Comparison of ENCODE assay signal across 8 cellular contexts in the genomic region with DNA sequence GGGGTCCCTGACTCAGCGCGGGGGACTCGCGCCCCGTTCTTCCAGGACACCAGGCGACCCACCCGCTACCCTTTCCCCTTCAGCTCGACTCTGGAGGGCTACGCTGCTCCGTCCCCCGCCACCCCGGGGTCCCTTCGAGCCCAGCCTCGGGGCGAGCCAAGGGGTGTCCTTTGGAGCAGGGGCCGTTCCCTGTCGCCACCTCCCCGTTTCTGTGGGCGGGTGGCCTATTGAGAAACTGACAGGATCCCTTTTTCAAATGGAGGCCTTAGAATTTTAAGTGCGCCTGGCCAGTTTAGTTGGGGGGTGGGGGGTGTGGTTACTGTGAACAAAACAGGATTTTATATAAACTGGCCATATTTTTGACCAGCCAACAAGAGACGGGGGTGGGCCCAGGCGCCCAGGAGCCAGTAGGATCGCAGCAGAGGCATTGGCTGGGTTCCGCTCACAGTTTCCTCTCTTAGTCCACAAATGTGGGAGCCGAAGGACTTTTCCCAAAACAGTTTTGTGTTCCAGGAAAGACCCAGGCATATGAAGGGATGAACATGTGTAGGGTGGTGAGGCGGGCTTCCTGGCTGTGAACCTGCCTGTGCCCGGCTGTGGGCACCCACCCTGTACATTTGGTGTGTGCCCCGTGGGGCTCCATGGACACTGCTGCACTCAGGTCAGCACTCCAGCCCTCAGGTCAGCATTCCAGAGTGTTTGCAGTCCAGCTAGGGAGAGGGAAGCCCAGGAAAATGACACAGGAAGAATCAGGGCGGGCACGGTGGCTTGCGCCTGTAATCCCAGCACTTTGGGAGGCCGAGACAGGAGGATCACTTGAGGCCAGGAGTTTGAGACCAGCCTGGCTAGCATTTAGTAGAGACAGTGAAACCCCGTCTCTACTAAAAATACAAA. TPM values are rescaled to one million over a fixed set of nuclear protein-coding genes. Genes with fewer than 3 reads are reported as not detected.
DNase-seq lines count a peak whose midpoint lies in the region; ATAC-seq and TF ChIP-seq lines count a peak whose summit lies in the region.

No MANE protein-coding gene starts in this region.

- peak overlapping the region; percentile 95 for H3K27ac ChIP-seq in WERI-Rb-1
- H3K27ac ChIP-seq in parathyroid adenoma, result peak overlapping the region; percentile 56

- H3K36me3 ChIP-seq in WERI-Rb-1 (peaks cover 11% of the 10 kb centered on the region), parathyroid adenoma (ENCODE audit: control insufficient read depth, insufficient read depth, low read length) (no peaks in the 10 kb centered on the region)

- intact Hi-C loops in left cardiac atrium (cut with DNase I), result no loop called here

- no peak overlapping the region for H3K9ac ChIP-seq in parathyroid adenoma

- H3K4me2 ChIP-seq in parathyroid adenoma (ENCODE audit: low read length), result peak overlapping the region; percentile 57

- no peak for TF ChIP-seq CTCF in WERI-Rb-1 (IDR thresholded peaks at IDR 0.05; ENCODE audit: low read depth, low read length)
- TF ChIP-seq CTCF in parathyroid adenoma (IDR thresholded peaks at IDR 0.05), result no peak

- H3K4me1 ChIP-seq in parathyroid adenoma, result peaks cover 7% of the 10 kb centered on the region

- H3K79me2 ChIP-seq in parathyroid adenoma, result no peaks in the 10 kb centered on the region

- H3K4me3 ChIP-seq in WERI-Rb-1 (ENCODE audit: low read depth, low read length) (peak overlapping the region; percentile 59), parathyroid adenoma (ENCODE audit: low read depth, low read length) (peak overlapping the region; percentile 46)

- H3K27me3 ChIP-seq in WERI-Rb-1 (ENCODE audit: insufficient read depth, low read depth, severe bottlenecking) (no peaks in the 10 kb centered on the region), parathyroid adenoma (ENCODE audit: control insufficient read depth, insufficient read depth, low read length) (no peaks in the 10 kb centered on the region)

- DNase-seq in NOMO-1 (lab: John Stamatoyannopoulos, UW; ENCODE audit: unreplicated experiment in 2 of 2) (peak; percentile 20 to 33), NOMO-1 treated with dmso at 0.1 percent for 144 hours (lab: John Stamatoyannopoulos, UW; ENCODE audit: unreplicated experiment) (no peak), WERI-Rb-1 (no peak), left cardiac atrium (peak; percentile 86)

- H3K9me3 ChIP-seq in WERI-Rb-1 (ENCODE audit: severe bottlenecking) (no peaks in the 10 kb centered on the region), parathyroid adenoma (ENCODE audit: control insufficient read depth, low read length) (no peaks in the 10 kb centered on the region)

- peak overlapping the region; percentile 68 for H2AFZ ChIP-seq in parathyroid adenoma

- ATAC-seq in left cardiac atrium, result peak; percentile 75 to 82
- ATAC-seq in GM18907 (IDR thresholded peaks at IDR 0.05; ENCODE audit: unreplicated experiment), result no peak
- ATAC-seq in GM21515 (IDR thresholded peaks at IDR 0.05; ENCODE audit: unreplicated experiment), result no peak
- no peak for ATAC-seq in GM21529 (IDR thresholded peaks at IDR 0.05; ENCODE audit: unreplicated experiment)

RNA-seq across cellular contexts. Expression of a gene that starts 0.7 kb away (rescaled TPM):
- total RNA-seq in left cardiac atrium, result 100 to 1,000 TPM; 161 to 191 TPM

RNA-seq across cellular contexts. Expression of a gene that starts 22.9 kb away (rescaled TPM):
- total RNA-seq in left cardiac atrium, result 1 to 10 TPM; 1.7 to 2.3 TPM

RNA-seq across cellular contexts. Expression of a gene that starts 53.8 kb away (rescaled TPM):
- total RNA-seq in left cardiac atrium, result 100 to 1,000 TPM; 390 to 448 TPM

Comparison
In these comparisons a context has a peak if more than half of its experiments do, and no peak if none do; other contexts are left out.
1. DNase-seq: peak in NOMO-1 (2 of 2) and left cardiac atrium (single experiment); none in NOMO-1 treated with dmso at 0.1 percent for 144 hours (single experiment) and WERI-Rb-1 (single experiment).
2. ATAC-seq: peak in left cardiac atrium (2 of 2); none in GM18907 (single experiment), GM21515 (single experiment) and GM21529 (single experiment).